ENCODE assay signal across 22 cellular contexts in the genomic region with DNA sequence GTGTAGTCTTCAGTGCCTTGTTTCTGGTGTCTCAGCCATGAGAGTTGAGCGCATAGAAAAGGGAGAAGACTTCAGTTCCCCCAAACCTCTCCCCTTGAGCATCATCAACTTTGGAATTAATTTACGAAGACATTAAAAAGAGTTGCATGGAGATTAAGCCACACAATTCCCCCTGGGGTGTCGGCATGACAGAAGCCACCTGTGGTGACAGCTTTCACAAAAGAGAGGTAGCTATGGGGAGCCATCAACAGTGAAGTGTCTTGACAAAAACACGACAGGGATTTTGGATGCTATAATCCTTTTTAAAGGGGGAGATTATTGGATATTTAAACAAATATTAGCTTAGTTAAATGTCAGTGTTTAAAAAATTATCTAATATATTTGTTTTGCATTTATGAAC.
"Had no signal": no experiment of that assay in that cellular context is flagged by ENCODE, and none has a peak within 500 bp of the region (broad histone marks: within the 10 kb centered on the region; RNA-seq: fewer than 3 reads in every experiment).

No MANE protein-coding gene starts in this region.

- ATAC-seq: effector memory CD8-positive, alpha-beta T cell; heart left ventricle; left colon; left ventricle myocardium superior; natural killer cell treated with Interleukin-12 subunit alpha and Interleukin-12 subunit beta and Interleukin-15 and Interleukin-18, amount 100 ng/mL, for 72 hours; psoas muscle; right lobe of liver; stimulated activated effector memory CD8-positive, alpha-beta T cell treated with anti-CD3 and anti-CD28 coated beads, Interleukin-12 subunit alpha, Interleukin-12 subunit beta, amount 100 ng/mL, for 72 hours; stimulated activated naive CD8-positive, alpha-beta T cell treated with anti-CD3 and anti-CD28 coated beads, Interleukin-15, Interleukin-2, amounts not matched to agents 100 U/mL and 50 U/mL, for 24 hours had no signal

- H3K36me3 ChIP-seq: neutrophil, right lobe of liver, suprapubic skin, thyroid gland had no signal

- DNase-seq: effector memory CD8-positive, alpha-beta T cell; erythroblast; foreskin melanocyte; heart left ventricle; hippocampal formation; left colon; left ventricle myocardium superior; mesenchymal stem cell; midbrain; psoas muscle; retina; right lobe of liver; stimulated activated CD4-positive, alpha-beta T cell treated with anti-CD3 and anti-CD28 coated beads, Interleukin-4, amount 100 ng/mL, for 1 hour; stimulated activated CD8-positive, alpha-beta memory T cell treated with anti-CD3 and anti-CD28 coated beads, Interleukin-4, amount 100 ng/mL, for 48 hours; stimulated activated naive CD8-positive, alpha-beta T cell treated with anti-CD3 and anti-CD28 coated beads, Interleukin-15, Interleukin-2, amounts not matched to agents 100 U/mL and 50 U/mL, for 24 hours; thyroid gland had no signal

- H3K9me3 ChIP-seq: heart left ventricle, neutrophil, psoas muscle, right lobe of liver, suprapubic skin, thyroid gland had no signal

- H3K27ac ChIP-seq: coronary artery, heart left ventricle, neutrophil, psoas muscle, right lobe of liver, suprapubic skin, thyroid gland had no signal

- H3K4me3 ChIP-seq: coronary artery, heart left ventricle, lung, psoas muscle, right lobe of liver, suprapubic skin, thyroid gland had no signal

- H3K4me1 ChIP-seq: psoas muscle, right lobe of liver, suprapubic skin had no signal

- H3K27me3 ChIP-seq: heart left ventricle, neutrophil, right lobe of liver, suprapubic skin, thyroid gland had no signal
